Comparison of ENCODE assay signal across 17 cellular contexts in genomic region chr10:9781681-9782080, GRCh38.
"Had no signal": no experiment of that assay in that cellular context is flagged by ENCODE, and none has a peak within 500 bp of the region (broad histone marks: within the 10 kb centered on the region; RNA-seq: fewer than 3 reads in every experiment).

No MANE protein-coding gene starts in this region.

- H3K4me3 ChIP-seq: colonic mucosa, esophagus muscularis mucosa, lower lobe of right lung, transverse colon, vagina had no signal

- H3K36me3 ChIP-seq: colonic mucosa, esophagus muscularis mucosa, lower lobe of right lung, transverse colon, vagina had no signal

- ATAC-seq: left colon; lower lobe of right lung; right cardiac atrium; stimulated activated naive CD8-positive, alpha-beta T cell treated with anti-CD3 and anti-CD28 coated beads, Interleukin-15, Interleukin-2, amounts not matched to agents 100 U/mL and 50 U/mL, for 24 hours had no signal

- H3K27me3 ChIP-seq: colonic mucosa, esophagus muscularis mucosa, transverse colon, vagina had no signal

- H3K4me1 ChIP-seq: colonic mucosa, esophagus muscularis mucosa, lower lobe of right lung, transverse colon, vagina had no signal

- H3K9me3 ChIP-seq: colonic mucosa, lower lobe of right lung, transverse colon, vagina had no signal

- DNase-seq: activated B cell treated with CpG ODN at 0.5 μM for 24 hours; activated CD4-positive, alpha-beta T cell treated with anti-CD3 and anti-CD28 coated beads, Interleukin-2, amount 10 ng/mL, durations not matched to agents 24 days and 14 days; activated gamma-delta T cell treated with Interleukin-2 at 50 U/mL for 16 hours; caudate nucleus; colonic mucosa; foreskin melanocyte; immature natural killer cell; left colon; lower lobe of right lung; nephron progenitor cell; occipital lobe; right cardiac atrium; small intestine; stimulated activated naive CD8-positive, alpha-beta T cell treated with anti-CD3 and anti-CD28 coated beads, Interleukin-15, Interleukin-2, amounts not matched to agents 100 U/mL and 50 U/mL, for 24 hours; transverse colon had no signal

- H3K27ac ChIP-seq: colonic mucosa, esophagus muscularis mucosa, lower lobe of right lung, transverse colon, vagina had no signal
